1 cellular context compared by ENCODE assay signal in genomic region chr17:82636626-82637598, GRCh38.
TF ChIP-seq lines count a peak whose summit lies in the region.

No MANE protein-coding gene starts in this region.

TF ChIP-seq in HepG2, 621 proteins besides CTCF, POLR2A, EP300 and RAD21 (continued from another document and continues in another):
- TF ChIP-seq PAF1 (CRISPR knock-in tag; IDR thresholded peaks at IDR 0.05) (no peak), ESRRA (CRISPR knock-in tag; IDR thresholded peaks at IDR 0.05; ENCODE audit: low read depth) (no peak), HOXA3 (CRISPR knock-in tag; IDR thresholded peaks at IDR 0.05) (no peak), MED8 (CRISPR knock-in tag; IDR thresholded peaks at IDR 0.05; ENCODE audit: insufficient replicate concordance) (no peak), ZSCAN12 (CRISPR knock-in tag; IDR thresholded peaks at IDR 0.05) (no peak), REL (CRISPR knock-in tag; conservative IDR thresholded peaks at IDR 0.05) (no peak), RXRB (CRISPR knock-in tag; IDR thresholded peaks at IDR 0.05; ENCODE audit: borderline replicate concordance) (no peak), HNRNPH1 (optimal IDR thresholded peaks at IDR 0.05; ENCODE audit: low read depth, low read length) (no peak), JUN (CRISPR knock-in tag; IDR thresholded peaks at IDR 0.05) (no peak), RFX5 (IDR thresholded peaks at IDR 0.05; ENCODE audit: low read depth, low read length) (no peak), WIZ (CRISPR knock-in tag; IDR thresholded peaks at IDR 0.05) (no peak), ATF2 (CRISPR knock-in tag; IDR thresholded peaks at IDR 0.05) (no peak), ERF (CRISPR knock-in tag; IDR thresholded peaks at IDR 0.05) (no peak), SCMH1 (CRISPR knock-in tag; IDR thresholded peaks at IDR 0.05; ENCODE audit: borderline replicate concordance) (no peak), ZNF605 (CRISPR knock-in tag; IDR thresholded peaks at IDR 0.05) (no peak), ZNF124 (CRISPR knock-in tag; IDR thresholded peaks at IDR 0.05) (no peak), MIER3 (CRISPR knock-in tag; IDR thresholded peaks at IDR 0.05; ENCODE audit: borderline replicate concordance) (no peak), ZNF331 (CRISPR knock-in tag; IDR thresholded peaks at IDR 0.05) (no peak), ELK4 (CRISPR knock-in tag; IDR thresholded peaks at IDR 0.05; ENCODE audit: borderline replicate concordance) (no peak), ZNF136 (CRISPR knock-in tag; IDR thresholded peaks at IDR 0.05; ENCODE audit: low read depth) (no peak), SOX6 (IDR thresholded peaks at IDR 0.05) (no peak), SOX6 (CRISPR knock-in tag; IDR thresholded peaks at IDR 0.05) (peak; percentile 62), ZNF674 (CRISPR knock-in tag; IDR thresholded peaks at IDR 0.05; ENCODE audit: low read depth) (no peak), GFI1 (CRISPR knock-in tag; IDR thresholded peaks at IDR 0.05; ENCODE audit: borderline replicate concordance) (no peak), ONECUT2 (CRISPR knock-in tag; IDR thresholded peaks at IDR 0.05) (peak; percentile 55; the same call in 1 of the 2 replicates), ZBTB26 (CRISPR knock-in tag; IDR thresholded peaks at IDR 0.05; ENCODE audit: borderline replicate concordance) (no peak), HDAC1 (CRISPR knock-in tag; IDR thresholded peaks at IDR 0.05) (peak; percentile 69), ADNP (CRISPR knock-in tag; IDR thresholded peaks at IDR 0.05) (no peak), ZEB1 (IDR thresholded peaks at IDR 0.05; ENCODE audit: insufficient replicate concordance, low read depth) (peak; percentile 88), ZNF451 (CRISPR knock-in tag; IDR thresholded peaks at IDR 0.05) (no peak), ASH2L (IDR thresholded peaks at IDR 0.05; ENCODE audit: insufficient read length, low read depth, low read length) (peak; percentile 40), TIGD3 (CRISPR knock-in tag; IDR thresholded peaks at IDR 0.05; ENCODE audit: borderline replicate concordance) (no peak), TBL1XR1 (IDR thresholded peaks at IDR 0.05; ENCODE audit: borderline replicate concordance, low read length, partially characterized antibody) (no peak), THAP9 (CRISPR knock-in tag; IDR thresholded peaks at IDR 0.05; ENCODE audit: borderline replicate concordance) (no peak), ZNF207 (IDR thresholded peaks at IDR 0.05; ENCODE audit: borderline replicate concordance) (no peak), ZNF460 (CRISPR knock-in tag; IDR thresholded peaks at IDR 0.05; ENCODE audit: borderline replicate concordance) (no peak), FOXK1 (CRISPR knock-in tag; IDR thresholded peaks at IDR 0.05; ENCODE audit: borderline replicate concordance, low read depth) (0 out of 2 replicates have a peak, but pooled peaks have one; percentile 54), ZNF142 (CRISPR knock-in tag; IDR thresholded peaks at IDR 0.05) (no peak), MTA3 (CRISPR knock-in tag; IDR thresholded peaks at IDR 0.05) (no peak), ZSCAN5A (CRISPR knock-in tag; IDR thresholded peaks at IDR 0.05; ENCODE audit: borderline replicate concordance) (no peak), LRRFIP1 (CRISPR knock-in tag; conservative IDR thresholded peaks at IDR 0.05) (no peak), NBN (conservative IDR thresholded peaks at IDR 0.05) (no peak), ZBTB43 (CRISPR knock-in tag; conservative IDR thresholded peaks at IDR 0.05) (no peak), PITX1 (CRISPR knock-in tag; IDR thresholded peaks at IDR 0.05) (no peak), KLF6 (CRISPR knock-in tag; IDR thresholded peaks at IDR 0.05) (no peak), SIN3A (IDR thresholded peaks at IDR 0.05; ENCODE audit: borderline replicate concordance, low read depth, low read length) (peak; percentile 69; the same call in 1 of the 2 replicates), ZNF180 (CRISPR knock-in tag; IDR thresholded peaks at IDR 0.05; ENCODE audit: borderline replicate concordance, low read depth) (no peak), ARHGAP35 (CRISPR knock-in tag; IDR thresholded peaks at IDR 0.05; ENCODE audit: borderline replicate concordance) (no peak), ZNF709 (CRISPR knock-in tag; IDR thresholded peaks at IDR 0.05) (no peak)
